Comparison of ENCODE assay signal across 2 cellular contexts in genomic region chr10:18607503-18607902, GRCh38.
TF ChIP-seq lines count a peak whose summit lies in the region.

No MANE protein-coding gene starts in this region.

TF ChIP-seq in SK-N-SH, 30 proteins besides CTCF, POLR2A, EP300 and RAD21:
- TF ChIP-seq TEAD4 (IDR thresholded peaks at IDR 0.05; ENCODE audit: borderline replicate concordance, insufficient read depth) = no peak
- peak; percentile 12; the same call in 1 of the 2 replicates for TF ChIP-seq MXI1 (IDR thresholded peaks at IDR 0.05; ENCODE audit: low read depth, low read length)
- TF ChIP-seq POLR2AphosphoS5 (IDR thresholded peaks at IDR 0.05; ENCODE audit: low read depth, low read length) = peak; percentile 46; the same call in 1 of the 2 replicates
- no peak for TF ChIP-seq ELF1 (IDR thresholded peaks at IDR 0.05)
- TF ChIP-seq SIN3A (IDR thresholded peaks at IDR 0.05; ENCODE audit: borderline replicate concordance, low read depth, low read length) = no peak
- no peak for TF ChIP-seq GATA2 (CRISPR knock-in tag; IDR thresholded peaks at IDR 0.05)
- peak; percentile 86 for TF ChIP-seq TCF12 (IDR thresholded peaks at IDR 0.05)
- peak; percentile 38; the same call in 1 of the 2 replicates for TF ChIP-seq PBX3 (IDR thresholded peaks at IDR 0.05)
- peak; percentile 97 for TF ChIP-seq NFIC (IDR thresholded peaks at IDR 0.05; ENCODE audit: borderline replicate concordance)
- peak; percentile 76 for TF ChIP-seq RXRA (IDR thresholded peaks at IDR 0.05; ENCODE audit: borderline replicate concordance, low read depth)
- no peak for TF ChIP-seq EZH2phosphoT487 (IDR thresholded peaks at IDR 0.05; ENCODE audit: borderline replicate concordance, low read depth)
- no peak for TF ChIP-seq RFX5 (IDR thresholded peaks at IDR 0.05; ENCODE audit: low read length)
- TF ChIP-seq FOXM1 (IDR thresholded peaks at IDR 0.05; ENCODE audit: low read depth) = no peak
- TF ChIP-seq FOSL2 (IDR thresholded peaks at IDR 0.05; ENCODE audit: borderline replicate concordance, low read depth) = peak; percentile 85
- peak; percentile 72 for TF ChIP-seq JUND (IDR thresholded peaks at IDR 0.05)
TF ChIP-seq in SK-N-SH: peak in this region for 8.

TF ChIP-seq in HepG2, 621 proteins besides CTCF, POLR2A, EP300 and RAD21:
- no peak for TF ChIP-seq CBX2 (IDR thresholded peaks at IDR 0.05; ENCODE audit: low read depth, low read length)
- TF ChIP-seq CBX2 (CRISPR knock-in tag; IDR thresholded peaks at IDR 0.05; ENCODE audit: low read depth) = no peak
- no peak for TF ChIP-seq TERF1 (CRISPR knock-in tag; IDR thresholded peaks at IDR 0.05)
- TF ChIP-seq NR2F2 (IDR thresholded peaks at IDR 0.05; ENCODE audit: borderline replicate concordance, low read depth) = no peak
- TF ChIP-seq NFIC (IDR thresholded peaks at IDR 0.05; ENCODE audit: low read length) = peak; percentile 56; the same call in 1 of the 2 replicates
- TF ChIP-seq ZFAT (CRISPR knock-in tag; conservative IDR thresholded peaks at IDR 0.05) = no peak
- TF ChIP-seq ZBTB7B (CRISPR knock-in tag; IDR thresholded peaks at IDR 0.05) = no peak
- TF ChIP-seq, protein P1, sequence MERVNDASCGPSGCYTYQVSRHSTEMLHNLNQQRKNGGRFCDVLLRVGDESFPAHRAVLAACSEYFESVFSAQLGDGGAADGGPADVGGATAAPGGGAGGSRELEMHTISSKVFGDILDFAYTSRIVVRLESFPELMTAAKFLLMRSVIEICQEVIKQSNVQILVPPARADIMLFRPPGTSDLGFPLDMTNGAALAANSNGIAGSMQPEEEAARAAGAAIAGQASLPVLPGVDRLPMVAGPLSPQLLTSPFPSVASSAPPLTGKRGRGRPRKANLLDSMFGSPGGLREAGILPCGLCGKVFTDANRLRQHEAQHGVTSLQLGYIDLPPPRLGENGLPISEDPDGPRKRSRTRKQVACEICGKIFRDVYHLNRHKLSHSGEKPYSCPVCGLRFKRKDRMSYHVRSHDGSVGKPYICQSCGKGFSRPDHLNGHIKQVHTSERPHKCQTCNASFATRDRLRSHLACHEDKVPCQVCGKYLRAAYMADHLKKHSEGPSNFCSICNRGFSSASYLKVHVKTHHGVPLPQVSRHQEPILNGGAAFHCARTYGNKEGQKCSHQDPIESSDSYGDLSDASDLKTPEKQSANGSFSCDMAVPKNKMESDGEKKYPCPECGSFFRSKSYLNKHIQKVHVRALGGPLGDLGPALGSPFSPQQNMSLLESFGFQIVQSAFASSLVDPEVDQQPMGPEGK (CRISPR knock-in tag; IDR thresholded peaks at IDR 0.05) = no peak
- peak; percentile 52 for TF ChIP-seq FOSL2 (CRISPR knock-in tag; IDR thresholded peaks at IDR 0.05)
- TF ChIP-seq PHB2 (IDR thresholded peaks at IDR 0.05; ENCODE audit: partially characterized antibody) = no peak
- TF ChIP-seq ZNF205 (CRISPR knock-in tag; IDR thresholded peaks at IDR 0.05) = no peak
- TF ChIP-seq, protein P2, sequence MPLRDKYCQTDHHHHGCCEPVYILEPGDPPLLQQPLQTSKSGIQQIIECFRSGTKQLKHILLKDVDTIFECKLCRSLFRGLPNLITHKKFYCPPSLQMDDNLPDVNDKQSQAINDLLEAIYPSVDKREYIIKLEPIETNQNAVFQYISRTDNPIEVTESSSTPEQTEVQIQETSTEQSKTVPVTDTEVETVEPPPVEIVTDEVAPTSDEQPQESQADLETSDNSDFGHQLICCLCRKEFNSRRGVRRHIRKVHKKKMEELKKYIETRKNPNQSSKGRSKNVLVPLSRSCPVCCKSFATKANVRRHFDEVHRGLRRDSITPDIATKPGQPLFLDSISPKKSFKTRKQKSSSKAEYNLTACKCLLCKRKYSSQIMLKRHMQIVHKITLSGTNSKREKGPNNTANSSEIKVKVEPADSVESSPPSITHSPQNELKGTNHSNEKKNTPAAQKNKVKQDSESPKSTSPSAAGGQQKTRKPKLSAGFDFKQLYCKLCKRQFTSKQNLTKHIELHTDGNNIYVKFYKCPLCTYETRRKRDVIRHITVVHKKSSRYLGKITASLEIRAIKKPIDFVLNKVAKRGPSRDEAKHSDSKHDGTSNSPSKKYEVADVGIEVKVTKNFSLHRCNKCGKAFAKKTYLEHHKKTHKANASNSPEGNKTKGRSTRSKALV (CRISPR knock-in tag; IDR thresholded peaks at IDR 0.05) = no peak
- peak; percentile 46; the same call in 1 of the 2 replicates for TF ChIP-seq LCORL (IDR thresholded peaks at IDR 0.05)
- TF ChIP-seq LCORL (CRISPR knock-in tag; IDR thresholded peaks at IDR 0.05) = no peak
- TF ChIP-seq CCDC6 (CRISPR knock-in tag; IDR thresholded peaks at IDR 0.05) = no peak
- TF ChIP-seq ZFP36L2 (CRISPR knock-in tag; IDR thresholded peaks at IDR 0.05) = no peak
